Comparison of ENCODE assay signal across 1 cellular context in genomic region chr20:6704132-6704861, GRCh38.
A peak's percentile ranks its signal among the peaks of the same experiment; 100 is the strongest.
TF ChIP-seq lines count a peak whose summit lies in the region.

No MANE protein-coding gene starts in this region.

TF ChIP-seq in HepG2, 621 proteins besides CTCF, POLR2A, EP300 and RAD21 (continued from another document and continues in another):
- TF ChIP-seq RERE (CRISPR knock-in tag; IDR thresholded peaks at IDR 0.05; ENCODE audit: low read depth) = peak; percentile 83
- peak; percentile 64 for TF ChIP-seq ZFX (CRISPR knock-in tag; IDR thresholded peaks at IDR 0.05; ENCODE audit: low read depth)
- no peak for TF ChIP-seq IKZF4 (CRISPR knock-in tag; IDR thresholded peaks at IDR 0.05; ENCODE audit: borderline replicate concordance, low read depth, not compliant biosample characterization)
- TF ChIP-seq ZHX2 (IDR thresholded peaks at IDR 0.05; ENCODE audit: low read depth) = no peak
- 0 out of 2 replicates have a peak, but pooled peaks have one; percentile 27 for TF ChIP-seq ZHX2 (CRISPR knock-in tag; IDR thresholded peaks at IDR 0.05; ENCODE audit: borderline replicate concordance)
- TF ChIP-seq ZNF589 (CRISPR knock-in tag; conservative IDR thresholded peaks at IDR 0.05) = no peak
- TF ChIP-seq IKZF5 (CRISPR knock-in tag; IDR thresholded peaks at IDR 0.05) = peak; percentile 66; the same call in 1 of the 2 replicates
- peak; percentile 88 for TF ChIP-seq SALL1 (CRISPR knock-in tag; IDR thresholded peaks at IDR 0.05)
- no peak for TF ChIP-seq ZNF597 (CRISPR knock-in tag; IDR thresholded peaks at IDR 0.05)
- peak; percentile 25; the same call in 1 of the 2 replicates for TF ChIP-seq PATZ1 (CRISPR knock-in tag; IDR thresholded peaks at IDR 0.05)
- TF ChIP-seq KDM6A (CRISPR knock-in tag; IDR thresholded peaks at IDR 0.05; ENCODE audit: low read depth) = peak; percentile 44; the same call in 1 of the 2 replicates
- TF ChIP-seq ZFP90 (CRISPR knock-in tag; IDR thresholded peaks at IDR 0.05; ENCODE audit: borderline replicate concordance) = 0 out of 2 replicates have a peak, but pooled peaks have one; percentile 32
- TF ChIP-seq FOXP1 (IDR thresholded peaks at IDR 0.05) = no peak
- peak; percentile 54 for TF ChIP-seq FOXP1 (CRISPR knock-in tag; IDR thresholded peaks at IDR 0.05)
- no peak for TF ChIP-seq KDM4B (CRISPR knock-in tag; IDR thresholded peaks at IDR 0.05)
- TF ChIP-seq ZGPAT (CRISPR knock-in tag; IDR thresholded peaks at IDR 0.05) = peak; percentile 95
- TF ChIP-seq ARID3A (IDR thresholded peaks at IDR 0.05; ENCODE audit: low read depth, low read length) = peak; percentile 99
- TF ChIP-seq ZNF878 (CRISPR knock-in tag; IDR thresholded peaks at IDR 0.05) = peak; percentile 87
- TF ChIP-seq FOSL2 (CRISPR knock-in tag; IDR thresholded peaks at IDR 0.05) = peak; percentile 97
- peak; percentile 57; the same call in 1 of the 2 replicates for TF ChIP-seq PHF21A (CRISPR knock-in tag; IDR thresholded peaks at IDR 0.05)
- peak; percentile 41; the same call in 1 of the 2 replicates for TF ChIP-seq ZNF12 (CRISPR knock-in tag; IDR thresholded peaks at IDR 0.05)
- peak; percentile 68 for TF ChIP-seq THRA (CRISPR knock-in tag; IDR thresholded peaks at IDR 0.05; ENCODE audit: borderline replicate concordance)
- no peak for TF ChIP-seq SNAPC4 (CRISPR knock-in tag; IDR thresholded peaks at IDR 0.05)
